ENCODE assay signal across 25 cellular contexts in the genomic region with DNA sequence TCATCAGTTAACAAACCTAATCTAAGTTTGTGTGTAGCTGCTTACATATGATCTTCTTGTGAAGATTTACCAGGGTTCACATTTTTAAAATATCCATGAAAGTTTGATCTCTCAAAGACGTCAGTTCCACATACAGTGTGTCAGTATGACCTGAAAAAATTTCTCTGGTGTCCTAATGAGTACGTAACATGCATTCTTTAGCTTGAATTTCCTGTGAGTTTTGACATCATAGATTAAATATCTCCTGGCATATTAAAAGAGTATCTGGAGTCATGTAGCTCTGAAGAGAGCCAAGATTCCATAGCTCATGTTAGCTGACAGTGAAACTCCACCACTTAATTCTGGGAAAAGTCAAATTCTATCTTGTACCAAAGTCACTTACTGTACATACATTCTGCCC. TPM values are rescaled to one million over a fixed set of nuclear protein-coding genes. Genes with fewer than 3 reads are reported as not detected.
A peak's percentile ranks its signal among the peaks of the same experiment; 100 is the strongest.
DNase-seq lines count a peak whose midpoint lies in the region; ATAC-seq and TF ChIP-seq lines count a peak whose summit lies in the region.
"Had no signal": no experiment of that assay in that cellular context is flagged by ENCODE, and none has a peak within 500 bp of the region (broad histone marks: within the 10 kb centered on the region; RNA-seq: fewer than 3 reads in every experiment).

No MANE protein-coding gene starts in this region.

- no peak overlapping the region for H3K9ac ChIP-seq in fibroblast of lung (ENCODE audit: insufficient read depth, low read length)
- H3K9ac ChIP-seq: parathyroid adenoma had no signal

- H3K79me2 ChIP-seq in fibroblast of lung (ENCODE audit: control insufficient read depth, insufficient read depth, low read length): no peaks in the 10 kb centered on the region
- H3K79me2 ChIP-seq: parathyroid adenoma had no signal

- intact Hi-C loops in Right ventricle myocardium inferior (cut with DNase I) (loop anchor here (2.0 to 5.0 kb wide), 2 partner anchors 45 to 139 kb away; no protein-coding TSS in a partner anchor), cardiac septum (cut with DNase I) (loop anchor here (2.0 to 5.0 kb wide), 3 partner anchors 45 to 189 kb away; no protein-coding TSS in a partner anchor)

- no peak for DNase-seq in Right ventricle myocardium inferior (ENCODE audit: missing footprints)
- no peak for DNase-seq in cardiac septum (ENCODE audit: low spot score)
- DNase-seq in fibroblast of lung (ENCODE audit: low read depth in 2 of 2): peak; percentile 13 to 69
- no peak for DNase-seq in right atrium auricular region (ENCODE audit: low spot score)
- no peak for DNase-seq in NCI-H526 treated with DMSO at 0.1 percent for 48 hours (lab: John Stamatoyannopoulos, UW)
- DNase-seq in middle frontal gyrus (ENCODE audit: extremely low spot score, low spot score): no peak
- DNase-seq in NCI-H187 treated with DMSO at 0.1 percent for 48 hours (lab: John Stamatoyannopoulos, UW): no peak
- DNase-seq: 8988T; activated CD4-positive, alpha-beta T cell treated with anti-CD3 and anti-CD28 coated beads for 4 hours; activated naive CD4-positive, alpha-beta T cell treated with anti-CD3 and anti-CD28 coated beads for 36 hours; activated T-cell treated with anti-CD3 and anti-CD28 coated beads, Interleukin-2, amount 50 U/mL, for 72 hours; amniotic stem cell; BE2C; KG1; kidney; lower lobe of right lung; MM.1S; NCI-H1436 treated with DMSO at 0.1 percent for 48 hours; NCI-H526; nephron progenitor cell; right lobe of liver; stomach had no signal

- no peak overlapping the region for H3K4me3 ChIP-seq in fibroblast of lung (replicated peaks in 1 of 4; ENCODE audit: control extremely low read depth in 1 of 4, insufficient read depth in 1 of 4, low read depth in 3 of 4, low read length in 4 of 4)
- no peak overlapping the region for H3K4me3 ChIP-seq in right atrium auricular region
- H3K4me3 ChIP-seq: GM23338, lower lobe of right lung, stomach had no signal

- H3K4me1 ChIP-seq in fibroblast of lung (ENCODE audit: control insufficient read depth, extremely low read depth, insufficient read depth, low read length) (peaks cover 2% of the 10 kb centered on the region), right atrium auricular region (peaks cover 0 to 56% of the 10 kb centered on the region in 2 donors)

- H3K36me3 ChIP-seq in fibroblast of lung (ENCODE audit: control insufficient read depth, insufficient read depth, low read length) (no peaks in the 10 kb centered on the region), right atrium auricular region (no peaks in the 10 kb centered on the region)
- H3K36me3 ChIP-seq: BE2C, lower lobe of right lung, right lobe of liver, stomach had no signal

- ATAC-seq in Right ventricle myocardium inferior (peak; percentile 8), HG02840 (IDR thresholded peaks at IDR 0.05; ENCODE audit: low FRiP score, unreplicated experiment) (no peak)
- ATAC-seq: activated T-cell treated with anti-CD3 and anti-CD28 coated beads, Interleukin-2, amount 50 U/mL, for 72 hours; lower lobe of right lung had no signal

- no peak overlapping the region for H2AFZ ChIP-seq in fibroblast of lung (ENCODE audit: low read length)
- H2AFZ ChIP-seq: GM23338, parathyroid adenoma had no signal

- TF ChIP-seq CTCF in fibroblast of lung (conservative IDR thresholded peaks at IDR 0.05 in 1 of 2, IDR thresholded peaks at IDR 0.05 in 1 of 2; ENCODE audit: low read depth in 1 of 2, low read length in 2 of 2) (no peak), right atrium auricular region (IDR thresholded peaks at IDR 0.05) (no peak)

- H3K27me3 ChIP-seq in fibroblast of lung (ENCODE audit: control insufficient read depth, insufficient read depth, low read length) (no peaks in the 10 kb centered on the region), right atrium auricular region (no peaks in the 10 kb centered on the region)
- H3K27me3 ChIP-seq: BE2C, right lobe of liver, stomach had no signal

- H4K20me1 ChIP-seq in fibroblast of lung (ENCODE audit: control insufficient read depth, extremely low read depth, insufficient read depth, low read length): no peaks in the 10 kb centered on the region

- no peak overlapping the region for H3K4me2 ChIP-seq in fibroblast of lung (ENCODE audit: extremely low read depth, insufficient read depth, low read length)
- H3K4me2 ChIP-seq: GM23338 had no signal

- no peak overlapping the region for H3K27ac ChIP-seq in fibroblast of lung (ENCODE audit: insufficient read depth, low read length)
- H3K27ac ChIP-seq in right atrium auricular region: peak overlapping the region; percentile 79 to 81
- H3K27ac ChIP-seq: lower lobe of right lung, parathyroid adenoma had no signal

- H3K9me3 ChIP-seq in fibroblast of lung (ENCODE audit: control insufficient read depth, insufficient read depth, low read depth, low read length): no peaks in the 10 kb centered on the region
- no peaks in the 10 kb centered on the region for H3K9me3 ChIP-seq in right atrium auricular region
- H3K9me3 ChIP-seq: BE2C, lower lobe of right lung, right lobe of liver, stomach had no signal

RNA-seq across cellular contexts. Expression of a gene that starts 43.9 kb away (rescaled TPM):
- total RNA-seq in Right ventricle myocardium inferior (1,145 TPM), cardiac septum (1,256 TPM), fibroblast of lung (24.9 and 28.4 TPM in 2 replicates), right atrium auricular region (100 to 1,000 TPM; 598 to 841 TPM)
- polyA plus RNA-seq in fibroblast of lung: 74.4 and 113 TPM in 2 replicates
- polyA plus RNA-seq in fibroblast of lung (2012): 28.5 and 51.1 TPM in 2 replicates
- 122 and 161 TPM in 2 replicates for polyA minus RNA-seq in fibroblast of lung (ENCODE audit: low replicate concordance)

Comparison
In these comparisons a context has a peak if more than half of its experiments do, and no peak if none do; other contexts are left out.
1. DNase-seq: peak in fibroblast of lung (2 of 2); none in Right ventricle myocardium inferior (single experiment), cardiac septum (single experiment), right atrium auricular region (single experiment), NCI-H526 treated with DMSO at 0.1 percent for 48 hours (single experiment), middle frontal gyrus (single experiment) and NCI-H187 treated with DMSO at 0.1 percent for 48 hours (single experiment).
2. RNA of a gene that starts 43.9 kb away (total RNA-seq): 1,256 TPM in cardiac septum (single experiment), 1,145 TPM in Right ventricle myocardium inferior (single experiment) and 598 to 841 TPM in right atrium auricular region; 24.9 to 28.4 TPM in fibroblast of lung; every median in the first group is over 10 times any median in the second.